In genomic region chr22:31676700-31677099, GRCh38 we compare ENCODE assay signal across 8 cellular contexts.
A peak's percentile ranks its signal among the peaks of the same experiment; 100 is the strongest.
DNase-seq lines count a peak whose midpoint lies in the region; ATAC-seq lines count a peak whose summit lies in the region.

No MANE protein-coding gene starts in this region.

- ATAC-seq in GM18498 (IDR thresholded peaks at IDR 0.05; ENCODE audit: unreplicated experiment) (peak; percentile 96), HG02970 (IDR thresholded peaks at IDR 0.05; ENCODE audit: low FRiP score, unreplicated experiment) (peak; percentile 76), GM18870 (IDR thresholded peaks at IDR 0.05; ENCODE audit: unreplicated experiment) (no peak)

- DNase-seq in OCI-M1 (lab: John Stamatoyannopoulos, UW) (peak; percentile 92), activated gamma-delta T cell (lab: John Stamatoyannopoulos, UW) (peak; percentile 78), foreskin melanocyte (peak; percentile 82), nucleus accumbens (lab: John Stamatoyannopoulos, UW) (peak; percentile 18 to 96 (median 84)), stromal cell of bone marrow (ENCODE audit: low read depth) (peak; percentile 76)
